ENCODE assay signal across 8 cellular contexts in genomic region chr7:70696139-70696782, GRCh38.
DNase-seq lines count a peak whose midpoint lies in the region; ATAC-seq and TF ChIP-seq lines count a peak whose summit lies in the region.

No MANE protein-coding gene starts in this region.

- in situ Hi-C loops in GM23248 (cut with MboI) = loop anchor here (25.0 kb wide), 1 partner anchor 509 kb away; no protein-coding TSS in a partner anchor
- in situ Hi-C loops in astrocyte of the cerebellum (cut with HindIII; ENCODE audit: low sequenced_read_pairs) = loop anchor here (25.0 kb wide), 1 partner anchor 509 kb away; no protein-coding TSS in a partner anchor
- in situ Hi-C loops in KBM-7 (cut with MboI; ENCODE audit: low pct_unique_long_range_greater_than_20kb, low sequenced_read_pairs) = no loop called here

- 14 to 17% methylated on average over 11 of the region's 11 CpGs for WGBS in GM23248 (ENCODE audit: low coverage in 1 of 2, low lambda C conversion rate in 2 of 2, missing lambda C conversion rate in 2 of 2), 2 experiments

- H3K4me1 ChIP-seq in GM23248 (ENCODE audit: insufficient read depth) = no peaks in the 10 kb centered on the region; the same call in none of the 2 replicates

- peak overlapping the region; percentile 2; the same call in 1 of the 2 replicates for H3K27ac ChIP-seq in GM23248

- H3K9ac ChIP-seq in GM23248 = peak overlapping the region; percentile 85

- no peaks in the 10 kb centered on the region for H3K9me2 ChIP-seq in GM23248 (ENCODE audit: insufficient read depth)

- no peaks in the 10 kb centered on the region for H3K9me3 ChIP-seq in GM23248 (ENCODE audit: low read depth)

- peak overlapping the region; percentile 89 for H2AFZ ChIP-seq in GM23248

- peak overlapping the region; percentile 96 for H3K4me2 ChIP-seq in GM23248 (ENCODE audit: unreplicated experiment)

- no peak for TF ChIP-seq CTCF in AG04449 (IDR thresholded peaks at IDR 0.05; ENCODE audit: insufficient read depth, low read length, missing control alignments)
- TF ChIP-seq CTCF in astrocyte of the cerebellum (IDR thresholded peaks at IDR 0.05; ENCODE audit: low read depth, low read length, missing control alignments) = no peak

- no peaks in the 10 kb centered on the region for H3K36me3 ChIP-seq in GM23248 (ENCODE audit: low read depth)

- no peaks in the 10 kb centered on the region; the same call in 1 of the 2 replicates for H3F3A ChIP-seq in GM23248 (ENCODE audit: insufficient read depth)

- no peak for DNase-seq in AG04449 (ENCODE audit: low read depth, low spot score)
- peak; percentile 57 for DNase-seq in GM23248
- no peak for DNase-seq in astrocyte of the cerebellum (ENCODE audit: low read depth)
- DNase-seq in medulla oblongata (ENCODE audit: extremely low spot score) = peak; percentile 33
- no peak for DNase-seq in KBM-7

- ATAC-seq in GM21447 (IDR thresholded peaks at IDR 0.05; ENCODE audit: unreplicated experiment) (no peak), HG03520 (IDR thresholded peaks at IDR 0.05; ENCODE audit: unreplicated experiment) (no peak), HG03432 (IDR thresholded peaks at IDR 0.05; ENCODE audit: unreplicated experiment) (no peak)

- H3K4me3 ChIP-seq in AG04449 (ENCODE audit: low read depth, low read length) (peak overlapping the region; percentile 71), GM23248 (peak overlapping the region; percentile 84), astrocyte of the cerebellum (ENCODE audit: low read depth, low read length) (peak overlapping the region; percentile 93)

- peaks cover 40% of the 10 kb centered on the region for H3K79me2 ChIP-seq in GM23248 (ENCODE audit: insufficient read depth)

- no peaks in the 10 kb centered on the region for H3K27me3 ChIP-seq in GM23248 (replicated peaks; ENCODE audit: insufficient read depth)

- POLR2A ChIA-PET in AG04449 (lab: Yijun Ruan, JAX) = interaction anchor here (0.8 to 1.0 kb wide), 2 partner anchors 14 to 22 kb away, joined by 3 read pairs; no protein-coding TSS in a partner anchor

- H4K20me1 ChIP-seq in GM23248 (ENCODE audit: insufficient read depth) = no peaks in the 10 kb centered on the region

- CTCF ChIA-PET in AG04449 (lab: Yijun Ruan, JAX) = interaction anchor here (0.7 to 6.5 kb wide), 11 partner anchors 11 to 653 kb away, joined by 3 to 95 read pairs (median 3); no protein-coding TSS in a partner anchor

Comparison
In these comparisons a context has a peak if more than half of its experiments do, and no peak if none do; other contexts are left out.
1. DNase-seq: peak in GM23248 (single experiment) and medulla oblongata (single experiment); none in AG04449 (single experiment), astrocyte of the cerebellum (single experiment) and KBM-7 (single experiment).
2. Peak in every context shown above with its lines, with median percentiles within 50 percentile points of each other: H3K4me3 ChIP-seq.